In the genomic region with DNA sequence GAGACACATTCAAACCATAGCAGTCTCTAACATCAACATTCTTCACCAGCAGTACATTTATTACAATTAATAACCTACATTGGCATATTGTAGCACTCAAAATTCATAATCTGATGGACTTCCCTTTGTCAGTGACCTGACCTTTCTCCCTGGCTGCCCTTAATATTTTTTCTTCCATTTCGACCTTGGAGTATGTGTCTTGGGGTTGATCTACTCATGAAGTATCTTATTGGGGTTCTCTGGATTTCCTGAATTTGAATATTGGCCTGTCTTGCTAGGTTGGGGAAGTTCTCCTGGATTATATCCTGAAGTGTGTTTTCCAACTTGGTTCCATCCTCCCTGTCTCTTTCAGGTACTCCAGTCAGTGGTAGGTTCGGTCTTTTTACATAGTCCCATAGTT, we compare ENCODE assay signal across 8 cellular contexts. TPM values are rescaled to one million over a fixed set of nuclear protein-coding genes. Genes with fewer than 3 reads are reported as not detected.
DNase-seq lines count a peak whose midpoint lies in the region; ATAC-seq and TF ChIP-seq lines count a peak whose summit lies in the region.
"Not testable (repeated sequence)": the region's sequence is repeated elsewhere in the genome, so short reads cannot be mapped to it uniquely, and the experiment has no call there.

No MANE protein-coding gene starts in this region.

- not testable (repeated sequence) for H3K27me3 ChIP-seq in BLaER1; OCI-LY3 (ENCODE audit: low read depth, low read length)

- not testable (repeated sequence) for H3K9ac ChIP-seq in BLaER1
- peak overlapping the region; percentile 75 for H3K9ac ChIP-seq in OCI-LY3 (ENCODE audit: low read length)

- TF ChIP-seq CTCF in GM12864 (IDR thresholded peaks at IDR 0.05; ENCODE audit: low read depth, low read length, missing control alignments); OCI-LY3 (IDR thresholded peaks at IDR 0.05; ENCODE audit: low read depth, low read length): not testable (repeated sequence)

- H3K27ac ChIP-seq in BLaER1 = not testable (repeated sequence)
- H3K27ac ChIP-seq in OCI-LY3 (ENCODE audit: low read length) = peak overlapping the region; percentile 98

- peaks cover 48% of the 10 kb centered on the region for H3K4me1 Mint-ChIP-seq in activated CD4-positive, alpha-beta T cell treated with anti-CD3 and anti-CD28 coated beads for 36 hours
- peaks cover 65% of the 10 kb centered on the region for H3K4me1 Mint-ChIP-seq in activated T-cell treated with anti-CD3 and anti-CD28 coated beads, Interleukin-2, amount 50 U/mL, for 72 hours (ENCODE audit: low read depth)
- peaks cover 66% of the 10 kb centered on the region for H3K4me1 Mint-ChIP-seq in activated naive CD8-positive, alpha-beta T cell treated with anti-CD3 and anti-CD28 coated beads, Interleukin-2, amount 10 ng/mL, durations not matched to agents 7 days and 5 days
- H3K4me1 Mint-ChIP-seq in naive B cell = peaks cover 74 to 86% (median 81%) of the 10 kb centered on the region in 3 donors
- H3K4me1 Mint-ChIP-seq in stimulated activated naive CD8-positive, alpha-beta T cell treated with anti-CD3 and anti-CD28 coated beads, Interleukin-15, amount 100 ng/mL, for 72 hours = peaks cover 58% of the 10 kb centered on the region

- H2AFZ ChIP-seq in OCI-LY3 (ENCODE audit: low read depth, low read length) = not testable (repeated sequence)

- H3K4me2 ChIP-seq in BLaER1 (peak overlapping the region; percentile 88), OCI-LY3 (ENCODE audit: low read length) (peak overlapping the region; percentile 82)

- H3K4me1 ChIP-seq in BLaER1 = peaks cover 70% of the 10 kb centered on the region
- peaks cover 78% of the 10 kb centered on the region for H3K4me1 ChIP-seq in OCI-LY3 (ENCODE audit: low read length)

- H3K9me3 ChIP-seq in BLaER1 (peaks cover 27% of the 10 kb centered on the region), OCI-LY3 (ENCODE audit: insufficient read depth, low read length) (peaks cover 20% of the 10 kb centered on the region)

- CTCF ChIA-PET in activated CD4-positive, alpha-beta T cell treated with anti-CD3 and anti-CD28 coated beads for 36 hours (lab: Charles Lee) = interaction anchor here (1.0 to 2.2 kb wide), 4 partner anchors 10 to 36 kb away, joined by 3 to 11 read pairs (median 6); no protein-coding TSS in a partner anchor

- H3K36me3 ChIP-seq in BLaER1 (peaks cover 30% of the 10 kb centered on the region), OCI-LY3 (replicated peaks; ENCODE audit: low read depth, low read length) (peaks cover 36% of the 10 kb centered on the region)

- H3K36me3 Mint-ChIP-seq in activated CD4-positive, alpha-beta T cell treated with anti-CD3 and anti-CD28 coated beads for 36 hours (ENCODE audit: low read depth) = peaks cover 85% of the 10 kb centered on the region
- H3K36me3 Mint-ChIP-seq in activated T-cell treated with anti-CD3 and anti-CD28 coated beads, Interleukin-2, amount 50 U/mL, for 72 hours (ENCODE audit: insufficient read depth in 2 of 2) = peaks cover 29 to 71% of the 10 kb centered on the region in 2 donors
- peaks cover 70% of the 10 kb centered on the region for H3K36me3 Mint-ChIP-seq in activated naive CD8-positive, alpha-beta T cell treated with anti-CD3 and anti-CD28 coated beads, Interleukin-2, amount 10 ng/mL, durations not matched to agents 7 days and 5 days
- peaks cover 48 to 61% of the 10 kb centered on the region in 2 donors for H3K36me3 Mint-ChIP-seq in naive B cell

- H3K4me3 Mint-ChIP-seq in activated CD4-positive, alpha-beta T cell treated with anti-CD3 and anti-CD28 coated beads for 36 hours = peak overlapping the region; percentile 93
- H3K4me3 Mint-ChIP-seq in activated T-cell treated with anti-CD3 and anti-CD28 coated beads, Interleukin-2, amount 50 U/mL, for 72 hours = peak overlapping the region; percentile 88
- peak overlapping the region; percentile 95 for H3K4me3 Mint-ChIP-seq in activated naive CD8-positive, alpha-beta T cell treated with anti-CD3 and anti-CD28 coated beads, Interleukin-2, amount 10 ng/mL, durations not matched to agents 7 days and 5 days
- peak overlapping the region; percentile 87 to 96 (median 94) for H3K4me3 Mint-ChIP-seq in naive B cell
- peak overlapping the region; percentile 89 to 90 for H3K4me3 Mint-ChIP-seq in stimulated activated naive CD8-positive, alpha-beta T cell treated with anti-CD3 and anti-CD28 coated beads, Interleukin-15, amount 100 ng/mL, for 72 hours

- POLR2A ChIA-PET in activated CD4-positive, alpha-beta T cell treated with anti-CD3 and anti-CD28 coated beads for 36 hours (lab: Charles Lee) = interaction anchor here (0.6 to 3.9 kb wide), 10 partner anchors 8 to 87 kb away, joined by 3 to 31 read pairs (median 3); no protein-coding TSS in a partner anchor
- POLR2A ChIA-PET in activated naive CD8-positive, alpha-beta T cell treated with anti-CD3 and anti-CD28 coated beads, Interleukin-2, amount 10 ng/mL, durations not matched to agents 7 days and 5 days (lab: Charles Lee) = interaction anchor here (1.0 to 7.8 kb wide), 8 partner anchors 10 to 715 kb away, joined by 3 to 216 read pairs (median 12); partner anchors contain the start of gene CD69

- H3K27me3 Mint-ChIP-seq in activated CD4-positive, alpha-beta T cell treated with anti-CD3 and anti-CD28 coated beads for 36 hours; activated T-cell treated with anti-CD3 and anti-CD28 coated beads, Interleukin-2, amount 50 U/mL, for 72 hours (ENCODE audit: low read depth); activated naive CD8-positive, alpha-beta T cell treated with anti-CD3 and anti-CD28 coated beads, Interleukin-2, amount 10 ng/mL, durations not matched to agents 7 days and 5 days; naive B cell; stimulated activated naive CD8-positive, alpha-beta T cell treated with anti-CD3 and anti-CD28 coated beads, Interleukin-15, amount 100 ng/mL, for 72 hours: not testable (repeated sequence)

- DNase-seq in GM12864 (ENCODE audit: low read depth); activated CD4-positive, alpha-beta T cell treated with anti-CD3 and anti-CD28 coated beads for 36 hours; activated T-cell treated with anti-CD3 and anti-CD28 coated beads, Interleukin-2, amount 50 U/mL, for 72 hours; activated naive CD8-positive, alpha-beta T cell treated with anti-CD3 and anti-CD28 coated beads, Interleukin-2, amount 10 ng/mL, durations not matched to agents 7 days and 5 days; naive B cell; stimulated activated naive CD8-positive, alpha-beta T cell treated with anti-CD3 and anti-CD28 coated beads, Interleukin-15, amount 100 ng/mL, for 72 hours: not testable (repeated sequence)

- intact Hi-C loops in activated CD4-positive, alpha-beta T cell treated with anti-CD3 and anti-CD28 coated beads for 36 hours (cut with DNase I, micrococcal nuclease) = loop anchor here (2.0 to 10.0 kb wide), 2 partner anchors 36 to 1982 kb away; no protein-coding TSS in a partner anchor

- not testable (repeated sequence) for H4K20me1 ChIP-seq in BLaER1; OCI-LY3 (ENCODE audit: insufficient read depth, low read length)

- ATAC-seq in activated CD4-positive, alpha-beta T cell treated with anti-CD3 and anti-CD28 coated beads for 36 hours; activated T-cell treated with anti-CD3 and anti-CD28 coated beads, Interleukin-2, amount 50 U/mL, for 72 hours (replicated peaks in 1 of 2); activated naive CD8-positive, alpha-beta T cell treated with anti-CD3 and anti-CD28 coated beads, Interleukin-2, amount 10 ng/mL, durations not matched to agents 7 days and 5 days (ENCODE audit: low read depth); naive B cell (ENCODE audit: low read depth in 2 of 2); stimulated activated naive CD8-positive, alpha-beta T cell treated with anti-CD3 and anti-CD28 coated beads, Interleukin-15, amount 100 ng/mL, for 72 hours: not testable (repeated sequence)

- peak overlapping the region; percentile 99 for H3K27ac Mint-ChIP-seq in activated CD4-positive, alpha-beta T cell treated with anti-CD3 and anti-CD28 coated beads for 36 hours
- peak overlapping the region; percentile 97 for H3K27ac Mint-ChIP-seq in activated T-cell treated with anti-CD3 and anti-CD28 coated beads, Interleukin-2, amount 50 U/mL, for 72 hours
- H3K27ac Mint-ChIP-seq in activated naive CD8-positive, alpha-beta T cell treated with anti-CD3 and anti-CD28 coated beads, Interleukin-2, amount 10 ng/mL, durations not matched to agents 7 days and 5 days = peak overlapping the region; percentile 99
- peak overlapping the region; percentile 81 to 95 (median 90) for H3K27ac Mint-ChIP-seq in naive B cell
- peak overlapping the region; percentile 99 to 100 for H3K27ac Mint-ChIP-seq in stimulated activated naive CD8-positive, alpha-beta T cell treated with anti-CD3 and anti-CD28 coated beads, Interleukin-15, amount 100 ng/mL, for 72 hours

- H3K9me3 Mint-ChIP-seq in activated CD4-positive, alpha-beta T cell treated with anti-CD3 and anti-CD28 coated beads for 36 hours (ENCODE audit: low read depth); activated T-cell treated with anti-CD3 and anti-CD28 coated beads, Interleukin-2, amount 50 U/mL, for 72 hours; activated naive CD8-positive, alpha-beta T cell treated with anti-CD3 and anti-CD28 coated beads, Interleukin-2, amount 10 ng/mL, durations not matched to agents 7 days and 5 days; stimulated activated naive CD8-positive, alpha-beta T cell treated with anti-CD3 and anti-CD28 coated beads, Interleukin-15, amount 100 ng/mL, for 72 hours: not testable (repeated sequence)
- peaks cover 0 to 17% (median 7%) of the 10 kb centered on the region in 7 donors for H3K9me3 Mint-ChIP-seq in naive B cell

- H3K4me3 ChIP-seq in BLaER1 = peak overlapping the region; percentile 63
- H3K4me3 ChIP-seq in GM12864 (ENCODE audit: low read depth, low read length) = peak overlapping the region; percentile 64
- H3K4me3 ChIP-seq in OCI-LY3 (ENCODE audit: low read length) = peak overlapping the region; percentile 58

- peaks cover 88% of the 10 kb centered on the region for H3K79me2 ChIP-seq in OCI-LY3 (ENCODE audit: low read length)

RNA-seq across cellular contexts. Expression of gene CLEC2D, which starts 2.8 kb away (rescaled TPM):
- total RNA-seq in activated CD4-positive, alpha-beta T cell treated with anti-CD3 and anti-CD28 coated beads for 36 hours = 100 to 1,000 TPM; 190 to 212 TPM
- 100 to 1,000 TPM; 269 to 293 TPM for total RNA-seq in activated T-cell treated with anti-CD3 and anti-CD28 coated beads, Interleukin-2, amount 50 U/mL, for 72 hours
- total RNA-seq in activated naive CD8-positive, alpha-beta T cell treated with anti-CD3 and anti-CD28 coated beads, Interleukin-2, amount 10 ng/mL, durations not matched to agents 7 days and 5 days = 100 to 1,000 TPM; 280 to 301 TPM
- 100 to 1,000 TPM; 329 to 467 (median 350) TPM for polyA plus RNA-seq in naive B cell (ENCODE audit: low read depth in 6 of 6)
